In the genomic region with DNA sequence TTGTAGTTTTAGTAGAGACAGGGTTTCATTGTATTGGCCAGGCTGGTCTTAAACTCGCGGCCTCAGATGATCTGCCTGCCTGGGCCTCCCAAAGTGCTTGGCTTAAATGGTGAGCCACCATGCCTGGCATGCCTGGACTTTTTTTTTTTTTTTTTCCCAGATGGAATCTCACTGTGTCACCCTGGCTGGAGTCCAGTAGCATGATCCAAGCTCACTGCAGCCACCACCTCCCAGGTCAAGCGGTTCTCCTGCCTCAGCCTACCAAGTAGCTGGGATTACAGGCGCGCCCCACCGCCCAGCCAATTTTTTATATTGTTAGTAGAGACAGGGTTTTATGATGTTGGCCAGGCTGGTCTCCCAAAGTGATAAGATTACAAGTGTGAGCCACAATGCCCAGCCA, we compare ENCODE assay signal across 9 cellular contexts. TPM values are rescaled to one million over a fixed set of nuclear protein-coding genes. Genes with fewer than 3 reads are reported as not detected.
DNase-seq lines count a peak whose midpoint lies in the region; ATAC-seq, FAIRE-seq and TF ChIP-seq lines count a peak whose summit lies in the region.
"Had no signal": no experiment of that assay in that cellular context is flagged by ENCODE, and none has a peak within 500 bp of the region (broad histone marks: within the 10 kb centered on the region; RNA-seq: fewer than 3 reads in every experiment).

No MANE protein-coding gene starts in this region.

- H4K20me1 ChIP-seq in K562 (replicated peaks; ENCODE audit: control insufficient read depth, insufficient read depth, low read length) (peaks cover 7% of the 10 kb centered on the region; the same call in 1 of the 2 replicates), HepG2 (ENCODE audit: insufficient read depth, low read length) (peaks cover 74% of the 10 kb centered on the region)

- H3K27me3 ChIP-seq in K562 (ENCODE audit: control insufficient read depth in 2 of 2, insufficient read depth in 2 of 2, low read length in 2 of 2) = no peaks in the 10 kb centered on the region
- no peaks in the 10 kb centered on the region for H3K27me3 ChIP-seq in HepG2 (ENCODE audit: control insufficient read depth in 1 of 2, insufficient read depth in 2 of 2, low read length in 2 of 2)

- BruUV-seq in K562 (replicated peaks; lab: Mats Ljungman, UMichigan) (no TSS peak), HepG2 (replicated peaks; lab: Mats Ljungman, UMichigan) (no TSS peak)

- no peak for DNase-seq in stimulated activated naive CD8-positive, alpha-beta T cell treated with anti-CD3 and anti-CD28 coated beads, Interleukin-15, Interleukin-2, amounts not matched to agents 100 U/mL and 50 U/mL, for 24 hours
- no peak for DNase-seq in K562 (ENCODE audit: extremely low read depth in 1 of 4, low spot score in 3 of 4)
- peak; percentile 58 for DNase-seq in HepG2 (ENCODE audit: low spot score)
- DNase-seq in posterior vena cava (ENCODE audit: low spot score) = no peak
- DNase-seq in NCI-H2227 treated with DMSO at 0.1 percent for 48 hours (lab: John Stamatoyannopoulos, UW) = no peak
- DNase-seq in NOMO-1 treated with DMSO at 0.1 percent for 48 hours (lab: John Stamatoyannopoulos, UW; ENCODE audit: unreplicated experiment) = no peak
- DNase-seq: DND-41 had no signal

- no peaks in the 10 kb centered on the region for H3K9me1 ChIP-seq in K562 (ENCODE audit: control insufficient read depth, insufficient read depth, low read length)

- peaks cover 52% of the 10 kb centered on the region for H3K4me1 Mint-ChIP-seq in stimulated activated naive CD8-positive, alpha-beta T cell treated with anti-CD3 and anti-CD28 coated beads, Interleukin-15, Interleukin-2, amounts not matched to agents 100 ng/mL and 50 ng/mL, for 24 hours (ENCODE audit: low read depth)

- no peaks in the 10 kb centered on the region for H3K9me3 ChIP-seq in K562 (replicated peaks; ENCODE audit: control insufficient read depth, insufficient read depth, low read depth, low read length)
- H3K9me3 ChIP-seq in HepG2 (ENCODE audit: low read length) = no peaks in the 10 kb centered on the region

- no peak overlapping the region for H2AFZ ChIP-seq in K562 (ENCODE audit: low read depth, low read length)
- H2AFZ ChIP-seq in HepG2 (ENCODE audit: low read length) = no peak overlapping the region

- no peak for FAIRE-seq in K562 (lab: Jason Lieb, UNC)
- FAIRE-seq in HepG2 (lab: Jason Lieb, UNC) = no peak

- TF ChIP-seq POLR2A in K562 (conservative IDR thresholded peaks at IDR 0.05) (no peak), HepG2 (IDR thresholded peaks at IDR 0.05; ENCODE audit: insufficient read depth in 1 of 2, low read depth in 2 of 2, low read length in 2 of 2) (no peak)

- no peak for ATAC-seq in stimulated activated naive CD8-positive, alpha-beta T cell treated with anti-CD3 and anti-CD28 coated beads, Interleukin-15, Interleukin-2, amounts not matched to agents 100 U/mL and 50 U/mL, for 24 hours
- ATAC-seq in K562 (peak; percentile 12), HepG2 (peak; percentile 67), GM19035 (IDR thresholded peaks at IDR 0.05; ENCODE audit: unreplicated experiment) (no peak)

- no peak overlapping the region for H3K4me3 ChIP-seq in K562
- no peak overlapping the region for H3K4me3 ChIP-seq in HepG2 (replicated peaks in 1 of 3; ENCODE audit: insufficient read depth in 1 of 3, low read depth in 2 of 3, low read length in 3 of 3)

- H3K27ac ChIP-seq in K562 (ENCODE audit: extremely low read depth, low read depth, low read length) (no peak overlapping the region), HepG2 (ENCODE audit: extremely low read length, insufficient read depth, low read length) (no peak overlapping the region)

- WGBS in K562 (ENCODE audit: insufficient coverage, low coverage, missing lambda C conversion rate) = 88% methylated on average over 6 of the region's 6 CpGs
- 86% methylated on average over 6 of the region's 6 CpGs for WGBS in HepG2 (ENCODE audit: low lambda C conversion rate)

- H3K9me3 Mint-ChIP-seq in stimulated activated naive CD8-positive, alpha-beta T cell treated with anti-CD3 and anti-CD28 coated beads, Interleukin-15, Interleukin-2, amounts not matched to agents 100 ng/mL and 50 ng/mL, for 24 hours = no peaks in the 10 kb centered on the region

- no peak overlapping the region for H3K4me3 Mint-ChIP-seq in stimulated activated naive CD8-positive, alpha-beta T cell treated with anti-CD3 and anti-CD28 coated beads, Interleukin-15, Interleukin-2, amounts not matched to agents 100 ng/mL and 50 ng/mL, for 24 hours

- TF ChIP-seq CTCF in K562 (IDR thresholded peaks at IDR 0.05 in 2 of 3, conservative IDR thresholded peaks at IDR 0.05 in 1 of 3; ENCODE audit: insufficient read depth in 2 of 3, low read depth in 1 of 3, low read length in 3 of 3) (no peak), HepG2 (CRISPR knock-in tag; IDR thresholded peaks at IDR 0.05) (no peak)

- H3K9ac ChIP-seq in K562 (ENCODE audit: insufficient read depth in 1 of 2, low read depth in 2 of 2, low read length in 2 of 2) (no peak overlapping the region; a peak in 1 of 4 replicates), HepG2 (ENCODE audit: insufficient read depth, low read depth, low read length) (no peak overlapping the region)

- H3K36me3 ChIP-seq in K562 (ENCODE audit: control insufficient read depth, insufficient read depth, low read length) (peaks cover 40% of the 10 kb centered on the region), HepG2 (replicated peaks in 1 of 2; ENCODE audit: control insufficient read depth in 1 of 2, insufficient read depth in 2 of 2, low read length in 2 of 2) (peaks cover 2 to 5% of the 10 kb centered on the region in 2 experiments; a peak in 3 of 5 replicates)

- peaks cover 98% of the 10 kb centered on the region for H3K79me2 ChIP-seq in K562 (ENCODE audit: control insufficient read depth, insufficient read depth, low read length)
- peaks cover 92% of the 10 kb centered on the region for H3K79me2 ChIP-seq in HepG2 (ENCODE audit: insufficient read depth, low read length)

- POLR2A ChIA-PET in K562 (lab: Yijun Ruan, JAX) = interaction anchor here (0.7 to 1.6 kb wide), 3 partner anchors 9 to 12 kb away, joined by 4 to 5 read pairs (median 4); partner anchors contain the start of gene UBE2K
- POLR2A ChIA-PET in HepG2 (lab: Yijun Ruan, JAX) = interaction anchor here (1.4 to 2.3 kb wide), 2 partner anchors 9 to 179 kb away, joined by 3 to 6 read pairs; partner anchors contain the start of genes UBE2K and UGDH

- no peaks in the 10 kb centered on the region for H3K27me3 Mint-ChIP-seq in stimulated activated naive CD8-positive, alpha-beta T cell treated with anti-CD3 and anti-CD28 coated beads, Interleukin-15, Interleukin-2, amounts not matched to agents 100 ng/mL and 50 ng/mL, for 24 hours

- in situ Hi-C loops in K562 (cut with MboI) = no loop called here
- in situ Hi-C loops in HepG2 (cut with HindIII; ENCODE audit: extremely low pct_ligation_motif_present, low pct_unique_long_range_greater_than_20kb) = no loop called here

- peaks cover 18% of the 10 kb centered on the region for H3K36me3 Mint-ChIP-seq in stimulated activated naive CD8-positive, alpha-beta T cell treated with anti-CD3 and anti-CD28 coated beads, Interleukin-15, Interleukin-2, amounts not matched to agents 100 ng/mL and 50 ng/mL, for 24 hours (ENCODE audit: low read depth)

- peaks cover 8 to 11% of the 10 kb centered on the region in 2 experiments; a peak in 4 of 5 replicates for H3K4me1 ChIP-seq in K562 (replicated peaks in 1 of 2; ENCODE audit: control insufficient read depth in 2 of 2, insufficient read depth in 2 of 2, low read length in 2 of 2)
- peaks cover 65% of the 10 kb centered on the region for H3K4me1 ChIP-seq in HepG2 (ENCODE audit: insufficient read depth, low read length)

- H3K27ac Mint-ChIP-seq in stimulated activated naive CD8-positive, alpha-beta T cell treated with anti-CD3 and anti-CD28 coated beads, Interleukin-15, Interleukin-2, amounts not matched to agents 100 ng/mL and 50 ng/mL, for 24 hours = peak overlapping the region; percentile 29

- TF ChIP-seq RAD21 in K562 (CRISPR knock-in tag; conservative IDR thresholded peaks at IDR 0.05 in 1 of 2, IDR thresholded peaks at IDR 0.05 in 1 of 2) (no peak), HepG2 (CRISPR knock-in tag; IDR thresholded peaks at IDR 0.05) (no peak)

- intact Hi-C loops in K562 (cut with micrococcal nuclease) (no loop called here), HepG2 (cut with micrococcal nuclease; ENCODE audit: unreplicated experiment) (no loop called here), posterior vena cava (cut with DNase I) (no loop called here)

- no peak for TF ChIP-seq EP300 in K562 (IDR thresholded peaks at IDR 0.05; ENCODE audit: low read length)
- TF ChIP-seq EP300 in HepG2 (IDR thresholded peaks at IDR 0.05; ENCODE audit: low read depth in 2 of 2, low read length in 2 of 2) = no peak
- TF ChIP-seq EP300 in HepG2 (CRISPR knock-in tag; IDR thresholded peaks at IDR 0.05; ENCODE audit: borderline replicate concordance) = no peak

- H3K4me2 ChIP-seq in K562 (ENCODE audit: insufficient read depth, low read length) = no peak overlapping the region
- no peak overlapping the region for H3K4me2 ChIP-seq in HepG2 (ENCODE audit: low read depth, low read length)

- CTCF ChIA-PET in K562 (lab: Yijun Ruan, JAX; ENCODE audit: low intra/inter-chr PET ratio) = no interaction called here
- CTCF ChIA-PET in HepG2 (lab: Yijun Ruan, JAX; ENCODE audit: low intra/inter-chr PET ratio, low total read pairs) = no interaction called here

RNA-seq across cellular contexts. Expression of gene UBE2K, which starts 8.4 kb away (rescaled TPM):
- 14.5 and 47.2 TPM in 2 replicates for total RNA-seq in K562 (2011; cell fraction: chromatin; rRNA removed; ENCODE audit: low replicate concordance)
- total RNA-seq in K562 (2011; cell fraction: nucleolus; rRNA removed) = 15.8 and 18.4 TPM in 2 replicates
- total RNA-seq in K562 (2011; cell fraction: nucleoplasm; rRNA removed) = 30.0 and 56.6 TPM in 2 replicates
- total RNA-seq in K562 (2014; rRNA removed) = 60.5 and 99.0 TPM in 2 replicates
- 32.1 and 39.6 TPM in 2 replicates for total RNA-seq in K562 (2014; rRNA removed; fragmentation: Illumina TruSeq; extraction: Trizol)
- total RNA-seq in K562 (2015; rRNA removed; fragmentation: Illumina TruSeq; extraction: Trizol) = 25.5 and 29.8 TPM in 2 replicates
- 103 and 121 TPM in 2 replicates for total RNA-seq in K562 (2021)
- 133 and 190 TPM in 2 replicates for polyA plus RNA-seq in K562 (2011; rRNA removed)
- polyA plus RNA-seq in K562 (2011; cell fraction: cytosol; rRNA removed) = 52.2 and 63.3 TPM in 2 replicates
- 16.8 and 24.8 TPM in 2 replicates for polyA plus RNA-seq in K562 (2011; cell fraction: nucleus; rRNA removed)
- polyA plus RNA-seq in K562 (2012) = 76.3 and 178 TPM in 2 replicates
- 74.2 and 77.5 TPM in 2 replicates for polyA plus RNA-seq in K562 (2014; fragmentation: Illumina TruSeq; extraction: Trizol)
- 10 to 100 TPM; 48.4 to 62.6 TPM for polyA plus RNA-seq in K562 (2014; fragmentation: Nextera tagmentation; extraction: Ambion mirVana)
- 88.6 and 142 TPM in 2 replicates for polyA plus RNA-seq in K562 (2014; rRNA removed)
- 78.7 and 92.4 TPM in 2 replicates for polyA minus RNA-seq in K562 (2011; rRNA and poly(A)+ RNA removed)
- polyA minus RNA-seq in K562 (2011; cell fraction: cytosol; rRNA and poly(A)+ RNA removed) = 34.0 and 48.8 TPM in 2 replicates
- polyA minus RNA-seq in K562 (2011; cell fraction: nucleus; rRNA and poly(A)+ RNA removed) = 6.9 and 12.9 TPM in 2 replicates
- total RNA-seq in HepG2 (2016; rRNA removed; fragmentation: Illumina TruSeq; extraction: Trizol) = 36.2 and 72.9 TPM in 2 replicates
- total RNA-seq in HepG2 (2016; cell fraction: cytosol; rRNA removed; fragmentation: Illumina TruSeq; extraction: Trizol; ENCODE audit: low read depth) = 15.9 and 16.7 TPM in 2 replicates
- 37.2 and 67.7 TPM in 2 replicates for total RNA-seq in HepG2 (2016; cell fraction: insoluble cytoplasmic fraction; rRNA removed; fragmentation: Illumina TruSeq; extraction: Trizol)
- 41.2 and 44.3 TPM in 2 replicates for total RNA-seq in HepG2 (2016; cell fraction: membrane; rRNA removed; fragmentation: Illumina TruSeq; extraction: Trizol)
- 23.8 and 34.5 TPM in 2 replicates for total RNA-seq in HepG2 (2016; cell fraction: nucleus; rRNA removed; fragmentation: Illumina TruSeq; extraction: Trizol)
- 58.7 and 81.0 TPM in 2 replicates for polyA plus RNA-seq in HepG2 (2011; rRNA removed)
- 36.8 and 43.7 TPM in 2 replicates for polyA plus RNA-seq in HepG2 (2011; cell fraction: cytosol; rRNA removed)
- polyA plus RNA-seq in HepG2 (2011; cell fraction: nucleus; rRNA removed) = 9.1 and 13.3 TPM in 2 replicates
- 71.5 and 102 TPM in 2 replicates for polyA plus RNA-seq in HepG2 (2012)
- polyA plus RNA-seq in HepG2 (2016; cell fraction: cytosol; fragmentation: Illumina TruSeq; extraction: Trizol; ENCODE audit: low read depth) = 47.8 and 57.7 TPM in 2 replicates
- 134 and 143 TPM in 2 replicates for polyA plus RNA-seq in HepG2 (2016; cell fraction: insoluble cytoplasmic fraction; fragmentation: Illumina TruSeq; extraction: Trizol; ENCODE audit: low read depth)
- polyA plus RNA-seq in HepG2 (2016; cell fraction: membrane; fragmentation: Illumina TruSeq; extraction: Trizol; ENCODE audit: low read depth) = 73.6 and 85.5 TPM in 2 replicates
- polyA plus RNA-seq in HepG2 (2016; cell fraction: nucleus; fragmentation: Illumina TruSeq; extraction: Trizol; ENCODE audit: insufficient read depth, low read depth) = 70.9 and 90.4 TPM in 2 replicates
- 16.0 and 22.7 TPM in 2 replicates for polyA minus RNA-seq in HepG2 (2011; rRNA and poly(A)+ RNA removed; ENCODE audit: low replicate concordance)
- polyA minus RNA-seq in HepG2 (2011; cell fraction: cytosol; rRNA and poly(A)+ RNA removed) = 21.4 and 25.3 TPM in 2 replicates
- 15.2 and 17.0 TPM in 2 replicates for polyA minus RNA-seq in HepG2 (2011; cell fraction: nucleus; rRNA and poly(A)+ RNA removed)
- total RNA-seq in posterior vena cava = 10 to 100 TPM; 52.4 to 71.9 TPM

Comparison
In these comparisons a context has a peak if more than half of its experiments do, and no peak if none do; other contexts are left out.
1. ATAC-seq: peak in K562 (single experiment) and HepG2 (single experiment); none in stimulated activated naive CD8-positive, alpha-beta T cell treated with anti-CD3 and anti-CD28 coated beads, Interleukin-15, Interleukin-2, amounts not matched to agents 100 U/mL and 50 U/mL, for 24 hours (single experiment) and GM19035 (single experiment).